Comparison of ENCODE assay signal across 8 cellular contexts in the genomic region with DNA sequence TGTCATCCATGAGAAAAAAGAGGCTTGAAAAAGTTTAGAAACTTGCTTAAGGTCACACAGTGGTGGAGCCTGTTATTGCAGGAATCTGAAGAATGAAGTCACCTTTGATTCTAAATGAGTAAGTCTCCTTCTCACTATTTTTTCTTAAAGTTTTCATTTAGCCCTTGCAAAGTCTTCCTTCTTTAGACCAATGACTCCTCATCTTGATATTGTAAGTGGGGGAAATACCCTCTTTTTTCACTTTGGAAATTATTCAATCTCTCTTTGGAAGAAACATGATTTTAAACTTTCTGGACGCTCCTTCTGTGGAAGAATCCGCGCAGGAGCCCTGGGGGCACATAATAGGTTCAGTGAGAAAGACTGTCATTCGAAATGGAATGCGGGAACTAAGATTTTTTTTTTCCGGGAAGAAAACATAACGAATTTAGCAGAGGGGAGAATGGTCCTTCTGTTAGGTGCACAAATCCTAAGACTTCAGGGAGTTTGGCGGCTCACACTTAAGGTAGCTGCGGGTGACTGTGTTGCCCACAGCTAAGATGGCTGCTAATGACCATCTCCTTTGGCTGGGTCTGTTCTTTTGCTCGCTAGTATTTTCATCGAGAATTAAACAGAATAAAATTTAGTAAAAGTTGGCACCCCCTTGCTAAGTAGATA. TPM values are rescaled to one million over a fixed set of nuclear protein-coding genes. Genes with fewer than 3 reads are reported as not detected.
DNase-seq lines count a peak whose midpoint lies in the region; ATAC-seq and TF ChIP-seq lines count a peak whose summit lies in the region.

No MANE protein-coding gene starts in this region.

- no peaks in the 10 kb centered on the region for H3F3A ChIP-seq in smooth muscle cell (ENCODE audit: low read depth)

- H3K4me3 ChIP-seq in Peyer's patch (peak overlapping the region; percentile 82 to 98 (median 89)), iPS-15b (ENCODE audit: low read depth, low read length) (peak overlapping the region; percentile 87), smooth muscle cell (peak overlapping the region; percentile 88)

- H2AFZ ChIP-seq in smooth muscle cell (ENCODE audit: low read depth): peak overlapping the region; percentile 95

- peaks cover 37% of the 10 kb centered on the region for H4K20me1 ChIP-seq in smooth muscle cell (ENCODE audit: low read depth)

- WGBS in smooth muscle cell (ENCODE audit: low lambda C conversion rate): 6% methylated on average over 11 of the region's 11 CpGs

- H3K27ac ChIP-seq in Peyer's patch (peak overlapping the region; percentile 78 to 91 (median 88)), smooth muscle cell (ENCODE audit: low read depth) (peak overlapping the region; percentile 93)

- peaks cover 0 to 20% (median 10%) of the 10 kb centered on the region in 4 donors for H3K4me1 ChIP-seq in Peyer's patch
- peaks cover 6% of the 10 kb centered on the region for H3K4me1 ChIP-seq in iPS-15b (ENCODE audit: control insufficient read depth, insufficient read depth, low read length)
- peaks cover 21% of the 10 kb centered on the region for H3K4me1 ChIP-seq in smooth muscle cell (ENCODE audit: low read depth)

- TF ChIP-seq CTCF in Peyer's patch (IDR thresholded peaks at IDR 0.05) (peak in 4 of 6 experiments; percentile 41 to 55 (median 53)), smooth muscle cell (IDR thresholded peaks at IDR 0.05; ENCODE audit: borderline replicate concordance, insufficient read depth, poor library complexity, severe bottlenecking) (no peak)

- DNase-seq in DMS53 (lab: John Stamatoyannopoulos, UW) (peak; percentile 69), Peyer's patch (peak; percentile 54 to 78 (median 61)), astrocyte of the hippocampus (ENCODE audit: low read depth, low spot score) (peak; percentile 85), smooth muscle cell (lab: John Stamatoyannopoulos, UW; ENCODE audit: unreplicated experiment) (no peak), retina (no peak)

- H3K9me3 ChIP-seq in Peyer's patch: no peaks in the 10 kb centered on the region
- H3K9me3 ChIP-seq in iPS-15b (ENCODE audit: control insufficient read depth, insufficient read depth, low read length): no peaks in the 10 kb centered on the region
- no peaks in the 10 kb centered on the region for H3K9me3 ChIP-seq in smooth muscle cell (replicated peaks; ENCODE audit: low read depth)

- H3K9ac ChIP-seq in iPS-15b (ENCODE audit: low read depth, low read length) (peak overlapping the region; percentile 68), smooth muscle cell (ENCODE audit: low read depth) (peak overlapping the region; percentile 94)

- peaks cover 33% of the 10 kb centered on the region for H3K79me2 ChIP-seq in smooth muscle cell (ENCODE audit: low read depth)

- H3K36me3 ChIP-seq in Peyer's patch (peaks cover 0 to 7% (median 0%) of the 10 kb centered on the region in 3 donors), iPS-15b (ENCODE audit: control insufficient read depth, insufficient read depth, low read length) (no peaks in the 10 kb centered on the region), smooth muscle cell (ENCODE audit: low read depth) (no peaks in the 10 kb centered on the region)

- peak overlapping the region; percentile 88 for H3K4me2 ChIP-seq in smooth muscle cell

- TF ChIP-seq POLR2A in Peyer's patch (IDR thresholded peaks at IDR 0.05): no peak

- H3K27me3 ChIP-seq in Peyer's patch (no peaks in the 10 kb centered on the region), iPS-15b (ENCODE audit: control insufficient read depth, insufficient read depth, low read length) (no peaks in the 10 kb centered on the region), smooth muscle cell (ENCODE audit: low read depth) (no peaks in the 10 kb centered on the region)

- ATAC-seq in GM19328 (IDR thresholded peaks at IDR 0.05; ENCODE audit: unreplicated experiment) (peak; percentile 42), HG03378 (IDR thresholded peaks at IDR 0.05; ENCODE audit: unreplicated experiment) (peak; percentile 43)

RNA-seq across cellular contexts. Expression of gene SLMAP, which starts 0.6 kb away (rescaled TPM):
- total RNA-seq in Peyer's patch (100 to 1,000 TPM in 2 of 4 donors, 10 to 100 TPM in 2; 80.8 to 215 (median 94.4) TPM), smooth muscle cell (42.8 and 49.6 TPM in 2 replicates)
- 18.9 and 19.9 TPM in 2 replicates for polyA plus RNA-seq in smooth muscle cell

Comparison
In these comparisons a context has a peak if more than half of its experiments do, and no peak if none do; other contexts are left out.
1. DNase-seq: peak in DMS53 (single experiment), Peyer's patch (3 of 3) and astrocyte of the hippocampus (single experiment); none in smooth muscle cell (single experiment) and retina (single experiment).
2. Peak in every context shown above with its lines, with median percentiles within 50 percentile points of each other: H3K4me3 ChIP-seq.